ENCODE assay signal across 34 cellular contexts in the genomic region with DNA sequence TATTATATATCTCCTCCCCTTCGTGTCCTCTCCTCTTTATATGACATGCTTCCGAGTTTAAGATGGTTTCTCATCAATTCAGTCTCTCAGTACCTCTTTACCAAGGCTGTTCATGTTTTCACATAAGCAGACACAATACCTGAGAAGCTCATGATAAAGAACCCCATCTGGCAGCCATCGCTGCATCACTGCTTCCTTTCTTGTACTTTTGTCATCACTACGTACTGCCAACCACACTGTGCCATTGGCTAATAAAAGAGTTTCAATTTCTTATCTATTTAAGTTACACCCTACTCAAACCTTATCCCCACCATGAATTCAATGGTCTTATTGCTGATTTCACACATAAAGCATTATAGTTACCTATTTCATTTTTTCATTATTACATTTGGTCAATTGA.
"Had no signal": no experiment of that assay in that cellular context is flagged by ENCODE, and none has a peak within 500 bp of the region (broad histone marks: within the 10 kb centered on the region; RNA-seq: fewer than 3 reads in every experiment).

No MANE protein-coding gene starts in this region.

- H3K4me3 ChIP-seq: MG63 had no signal

- H3K36me3 ChIP-seq: MG63 had no signal

- H3K9ac ChIP-seq: KMS-11 had no signal

- H3K9me3 ChIP-seq: MG63 had no signal

- H3K4me2 ChIP-seq: KMS-11 had no signal

- H3K27me3 ChIP-seq: MG63 had no signal

- H3K27ac ChIP-seq: KMS-11 had no signal

- DNase-seq: Karpas-422, Kasumi-1, MG63, MM.1S, MV-4-11, NCI-H1048, NCI-H1092, NCI-H1092 treated with DMSO at 0.1 percent for 48 hours, NCI-H1105, NCI-H1105 treated with DMSO at 0.1 percent for 48 hours, NCI-H1417, NCI-H1417 treated with DMSO at 0.1 percent for 48 hours, NCI-H1436, NCI-H1436 treated with DMSO at 0.1 percent for 48 hours, NCI-H146, NCI-H1694, NCI-H1694 treated with DMSO at 0.1 percent for 48 hours, NCI-H187, NCI-H187 treated with DMSO at 0.1 percent for 48 hours, NCI-H1930, NCI-H2029, NCI-H2029 treated with DMSO at 0.1 percent for 48 hours, NCI-H2081, NCI-H2081 treated with DMSO at 0.1 percent for 48 hours, NCI-H2107, NCI-H2171, NCI-H2171 treated with DMSO at 0.1 percent for 48 hours, NCI-H2227 treated with DMSO at 0.1 percent for 48 hours, NCI-H226, NCI-H345, NCI-H446, NCI-H446 treated with DMSO at 0.1 percent for 48 hours, NCI-H510A had no signal
